Comparison of ENCODE assay signal across 17 cellular contexts in the genomic region with DNA sequence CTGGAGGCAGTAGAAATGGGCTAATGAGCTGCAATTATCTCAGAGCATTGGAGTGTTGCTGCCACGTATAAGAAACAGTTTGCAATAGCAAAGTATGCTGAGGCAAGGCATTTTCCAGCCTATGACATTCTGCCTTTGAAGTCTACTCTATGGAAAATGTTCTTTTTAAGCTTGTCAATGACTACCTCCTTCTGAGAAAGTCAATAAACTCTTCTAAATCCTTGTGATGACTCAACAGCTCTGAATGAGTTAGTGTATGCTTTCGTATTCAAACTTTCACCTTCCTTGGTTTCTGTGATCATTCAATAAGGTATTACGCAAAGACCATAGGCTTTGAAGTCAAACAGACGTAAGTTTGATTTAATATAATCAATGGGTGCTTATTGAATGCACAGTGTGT.
DNase-seq lines count a peak whose midpoint lies in the region; ATAC-seq lines count a peak whose summit lies in the region.
"Had no signal": no experiment of that assay in that cellular context is flagged by ENCODE, and none has a peak within 500 bp of the region (broad histone marks: within the 10 kb centered on the region; RNA-seq: fewer than 3 reads in every experiment).

No MANE protein-coding gene starts in this region.

- no peaks in the 10 kb centered on the region for H3K4me1 Mint-ChIP-seq in stimulated activated effector memory CD8-positive, alpha-beta T cell treated with anti-CD3 and anti-CD28 coated beads, Interleukin-12 subunit alpha, Interleukin-12 subunit beta, amount 100 ng/mL, for 72 hours
- H3K4me1 Mint-ChIP-seq: activated CD8-positive, alpha-beta memory T cell treated with anti-CD3 and anti-CD28 coated beads, Interleukin-2, amount 10 ng/mL, durations not matched to agents 7 days and 5 days had no signal

- no peaks in the 10 kb centered on the region for H3K9me3 Mint-ChIP-seq in stimulated activated effector memory CD8-positive, alpha-beta T cell treated with anti-CD3 and anti-CD28 coated beads, Interleukin-12 subunit alpha, Interleukin-12 subunit beta, amount 100 ng/mL, for 72 hours
- H3K9me3 Mint-ChIP-seq: HFFc6 had no signal

- no peak overlapping the region for H3K27ac Mint-ChIP-seq in stimulated activated effector memory CD8-positive, alpha-beta T cell treated with anti-CD3 and anti-CD28 coated beads, Interleukin-12 subunit alpha, Interleukin-12 subunit beta, amount 100 ng/mL, for 72 hours
- H3K27ac Mint-ChIP-seq: activated CD8-positive, alpha-beta memory T cell treated with anti-CD3 and anti-CD28 coated beads, Interleukin-2, amount 10 ng/mL, durations not matched to agents 7 days and 5 days; HFFc6 had no signal

- H3K4me3 Mint-ChIP-seq in stimulated activated effector memory CD8-positive, alpha-beta T cell treated with anti-CD3 and anti-CD28 coated beads, Interleukin-12 subunit alpha, Interleukin-12 subunit beta, amount 100 ng/mL, for 72 hours = no peak overlapping the region
- H3K4me3 Mint-ChIP-seq: activated CD8-positive, alpha-beta memory T cell treated with anti-CD3 and anti-CD28 coated beads, Interleukin-2, amount 10 ng/mL, durations not matched to agents 7 days and 5 days; HFFc6 had no signal

- H3K36me3 Mint-ChIP-seq in stimulated activated effector memory CD8-positive, alpha-beta T cell treated with anti-CD3 and anti-CD28 coated beads, Interleukin-12 subunit alpha, Interleukin-12 subunit beta, amount 100 ng/mL, for 72 hours = no peaks in the 10 kb centered on the region
- H3K36me3 Mint-ChIP-seq: activated CD8-positive, alpha-beta memory T cell treated with anti-CD3 and anti-CD28 coated beads, Interleukin-2, amount 10 ng/mL, durations not matched to agents 7 days and 5 days had no signal

- DNase-seq in HT-29 (ENCODE audit: low spot score) (peak; percentile 22), astrocyte of the hippocampus (ENCODE audit: low read depth, low spot score) (peak; percentile 63), iPS-NIHi7 (ENCODE audit: extremely low spot score) (peak; percentile 13), Kasumi-1 (lab: John Stamatoyannopoulos, UW) (no peak)
- no peak for DNase-seq in stimulated activated effector memory CD8-positive, alpha-beta T cell treated with anti-CD3 and anti-CD28 coated beads, Interleukin-12 subunit alpha, Interleukin-12 subunit beta, amount 100 ng/mL, for 72 hours (ENCODE audit: low spot score in 2 of 2)
- DNase-seq in stimulated activated naive CD4-positive, alpha-beta T cell treated with Interleukin-2 at 50 U/mL for 16 hours (lab: John Stamatoyannopoulos, UW) = no peak
- DNase-seq: activated CD8-positive, alpha-beta memory T cell treated with anti-CD3 and anti-CD28 coated beads, Interleukin-2, amount 10 ng/mL, durations not matched to agents 7 days and 5 days; activated effector memory CD4-positive, alpha-beta T cell treated with Interleukin-2 at 50 U/mL for 16 hours; adrenal gland; foreskin melanocyte; HFFc6; left ventricle myocardium superior; NCI-H146; T-helper 9 cell; testis had no signal

- peak; percentile 50 for ATAC-seq in stimulated activated effector memory CD8-positive, alpha-beta T cell treated with anti-CD3 and anti-CD28 coated beads, Interleukin-12 subunit alpha, Interleukin-12 subunit beta, amount 100 ng/mL, for 72 hours
- no peak for ATAC-seq in GM19452 (IDR thresholded peaks at IDR 0.05; ENCODE audit: unreplicated experiment)
- ATAC-seq: activated CD4-positive, CD25-positive, alpha-beta regulatory T cell treated with anti-CD3 and anti-CD28 coated beads, Interleukin-2, amount 50 U/mL, for 24 hours; activated CD8-positive, alpha-beta memory T cell treated with anti-CD3 and anti-CD28 coated beads, Interleukin-2, amount 10 ng/mL, durations not matched to agents 7 days and 5 days; left ventricle myocardium superior had no signal

Comparison
In these comparisons a context has a peak if more than half of its experiments do, and no peak if none do; other contexts are left out.
1. DNase-seq: peak in HT-29 (single experiment), astrocyte of the hippocampus (single experiment) and iPS-NIHi7 (single experiment); none in stimulated activated effector memory CD8-positive, alpha-beta T cell treated with anti-CD3 and anti-CD28 coated beads, Interleukin-12 subunit alpha, Interleukin-12 subunit beta, amount 100 ng/mL, for 72 hours (0 of 2), stimulated activated naive CD4-positive, alpha-beta T cell treated with Interleukin-2 at 50 U/mL for 16 hours (single experiment) and Kasumi-1 (0 of 2).